Comparison of ENCODE assay signal across 8 cellular contexts in genomic region chr22:41800348-41801146, GRCh38. TPM values are rescaled to one million over a fixed set of nuclear protein-coding genes. Genes with fewer than 3 reads are reported as not detected.
DNase-seq lines count a peak whose midpoint lies in the region; ATAC-seq and TF ChIP-seq lines count a peak whose summit lies in the region.

TSS of gene CCDC134 (plus strand) at chr22:41800679. CDS start at chr22:41808891, 8,212 bp downstream.

- peaks cover 16% of the 10 kb centered on the region for H3K36me3 Mint-ChIP-seq in T-helper 1 cell treated with Interleukin-12 subunit alpha and Interleukin-12 subunit beta and Interleukin-4 antibody, amounts not matched to agents 30 μg/mL and 1 μg/mL, for 36 hours (ENCODE audit: low read depth)
- H3K36me3 Mint-ChIP-seq in progenitor cell of endocrine pancreas (ENCODE audit: insufficient read depth) = peaks cover 2% of the 10 kb centered on the region

- TF ChIP-seq CTCF in GM12875 (IDR thresholded peaks at IDR 0.05; ENCODE audit: borderline replicate concordance, insufficient read depth, low read depth, low read length) (no peak), progenitor cell of endocrine pancreas (IDR thresholded peaks at IDR 0.05; ENCODE audit: unreplicated experiment) (no peak)

- intact Hi-C loops in left cardiac atrium (cut with DNase I) = loop anchor here in 1 of 2 donors (10.0 kb wide), 1 partner anchor 96 kb away; no protein-coding TSS in a partner anchor

- H3K4me3 Mint-ChIP-seq in T-helper 1 cell treated with Interleukin-12 subunit alpha and Interleukin-12 subunit beta and Interleukin-4 antibody, amounts not matched to agents 30 μg/mL and 1 μg/mL, for 36 hours = peak within 1 kb of the TSS; percentile 99
- peak within 1 kb of the TSS; percentile 91 for H3K4me3 Mint-ChIP-seq in progenitor cell of endocrine pancreas (ENCODE audit: low read depth)

- peak within 1 kb of the TSS; percentile 97 for H3K27ac Mint-ChIP-seq in T-helper 1 cell treated with Interleukin-12 subunit alpha and Interleukin-12 subunit beta and Interleukin-4 antibody, amounts not matched to agents 30 μg/mL and 1 μg/mL, for 36 hours
- H3K27ac Mint-ChIP-seq in progenitor cell of endocrine pancreas = peak within 1 kb of the TSS; percentile 97

- H3K4me3 ChIP-seq in GM12875 (ENCODE audit: low read depth, low read length) = peak within 1 kb of the TSS; percentile 99

- no peaks in the 10 kb centered on the region for H3K9me3 Mint-ChIP-seq in T-helper 1 cell treated with Interleukin-12 subunit alpha and Interleukin-12 subunit beta and Interleukin-4 antibody, amounts not matched to agents 30 μg/mL and 1 μg/mL, for 36 hours
- no peaks in the 10 kb centered on the region for H3K9me3 Mint-ChIP-seq in progenitor cell of endocrine pancreas (ENCODE audit: low read depth)

- peak; percentile 95 for ATAC-seq in HG02759 (IDR thresholded peaks at IDR 0.05; ENCODE audit: unreplicated experiment)
- peak; percentile 99 for ATAC-seq in left cardiac atrium

- H3K27me3 Mint-ChIP-seq in T-helper 1 cell treated with Interleukin-12 subunit alpha and Interleukin-12 subunit beta and Interleukin-4 antibody, amounts not matched to agents 30 μg/mL and 1 μg/mL, for 36 hours (ENCODE audit: low read depth) = no peaks in the 10 kb centered on the region
- no peaks in the 10 kb centered on the region for H3K27me3 Mint-ChIP-seq in progenitor cell of endocrine pancreas

- DNase-seq in NCI-H146 treated with DMSO at 0.1 percent for 48 hours (lab: John Stamatoyannopoulos, UW; ENCODE audit: unreplicated experiment) (peak; percentile 83), amniotic epithelial cell (ENCODE audit: low read depth) (peak; percentile 68), left cardiac atrium (peak; percentile 93), progenitor cell of endocrine pancreas (ENCODE audit: low spot score, unreplicated experiment) (peak; percentile 84), ureter (ENCODE audit: low spot score) (peak; percentile 92)

- peaks cover 38% of the 10 kb centered on the region for H3K4me1 Mint-ChIP-seq in T-helper 1 cell treated with Interleukin-12 subunit alpha and Interleukin-12 subunit beta and Interleukin-4 antibody, amounts not matched to agents 30 μg/mL and 1 μg/mL, for 36 hours (ENCODE audit: low read depth)
- peaks cover 22% of the 10 kb centered on the region for H3K4me1 Mint-ChIP-seq in progenitor cell of endocrine pancreas (ENCODE audit: low read depth)

RNA-seq across cellular contexts. Expression of gene CCDC134, which starts in this region (rescaled TPM):
- total RNA-seq in left cardiac atrium (1 to 10 TPM; 4.9 to 5.4 TPM), progenitor cell of endocrine pancreas (23.3 and 24.2 TPM in 2 replicates), ureter (10.4 TPM)

Comparison
In these comparisons a context has a peak if more than half of its experiments do, and no peak if none do; other contexts are left out.
1. Peak in every context shown above with its lines: DNase-seq, ATAC-seq and H3K4me3 ChIP-seq.